ENCODE assay signal across 26 cellular contexts in genomic region chr9:87869082-87869481, GRCh38. TPM values are rescaled to one million over a fixed set of nuclear protein-coding genes. Genes with fewer than 3 reads are reported as not detected.
"Had no signal": no experiment of that assay in that cellular context is flagged by ENCODE, and none has a peak within 500 bp of the region (broad histone marks: within the 10 kb centered on the region; RNA-seq: fewer than 3 reads in every experiment).

No MANE protein-coding gene starts in this region.

- H3K27me3 ChIP-seq: body of pancreas, dorsolateral prefrontal cortex, gastrocnemius medialis, tibial artery, uterus had no signal

- H3K9me3 Mint-ChIP-seq: activated T-helper 17 cell treated with anti-CD3 and anti-CD28 coated beads, Interleukin-2, amount 50 U/mL, for 72 hours had no signal

- ATAC-seq: activated T-helper 17 cell treated with anti-CD3 and anti-CD28 coated beads, Interleukin-2, amount 50 U/mL, for 72 hours; body of pancreas; gastrocnemius medialis; left lobe of liver; stimulated activated naive CD8-positive, alpha-beta T cell treated with anti-CD3 and anti-CD28 coated beads, Interleukin-15, Interleukin-2, amounts not matched to agents 100 U/mL and 50 U/mL, for 24 hours had no signal

- H3K27me3 Mint-ChIP-seq: activated CD4-positive, alpha-beta T cell treated with anti-CD3 and anti-CD28 coated beads, Interleukin-2, amount 10 ng/mL, durations not matched to agents 7 days and 5 days had no signal

- H3K4me1 ChIP-seq: body of pancreas, gastrocnemius medialis, uterus had no signal

- H3K4me1 Mint-ChIP-seq: activated CD4-positive, alpha-beta T cell treated with anti-CD3 and anti-CD28 coated beads, Interleukin-2, amount 10 ng/mL, durations not matched to agents 7 days and 5 days had no signal

- H3K4me3 ChIP-seq: body of pancreas, dorsolateral prefrontal cortex, gastrocnemius medialis, tibial artery, uterus had no signal

- H3K4me3 Mint-ChIP-seq: activated CD4-positive, alpha-beta T cell treated with anti-CD3 and anti-CD28 coated beads, Interleukin-2, amount 10 ng/mL, durations not matched to agents 7 days and 5 days; activated naive CD8-positive, alpha-beta T cell treated with anti-CD3 and anti-CD28 coated beads, Interleukin-2, amount 10 ng/mL, durations not matched to agents 7 days and 5 days; activated T-helper 17 cell treated with anti-CD3 and anti-CD28 coated beads, Interleukin-2, amount 50 U/mL, for 72 hours had no signal

- H3K36me3 ChIP-seq: gastrocnemius medialis, tibial artery, uterus had no signal

- H3K36me3 Mint-ChIP-seq: activated naive CD8-positive, alpha-beta T cell treated with anti-CD3 and anti-CD28 coated beads, Interleukin-2, amount 10 ng/mL, durations not matched to agents 7 days and 5 days had no signal

- H3K27ac Mint-ChIP-seq: activated CD4-positive, alpha-beta T cell treated with anti-CD3 and anti-CD28 coated beads, Interleukin-2, amount 10 ng/mL, durations not matched to agents 7 days and 5 days; activated T-helper 17 cell treated with anti-CD3 and anti-CD28 coated beads, Interleukin-2, amount 50 U/mL, for 72 hours had no signal

- H3K9me3 ChIP-seq: body of pancreas, gastrocnemius medialis, tibial artery, uterus had no signal

- DNase-seq: activated CD4-positive, alpha-beta T cell treated with anti-CD3 and anti-CD28 coated beads, Interleukin-2, amount 10 ng/mL, durations not matched to agents 7 days and 5 days; activated naive CD4-positive, alpha-beta T cell; activated naive CD8-positive, alpha-beta T cell treated with anti-CD3 and anti-CD28 coated beads, Interleukin-2, amount 10 ng/mL, durations not matched to agents 7 days and 5 days; amygdala; body of pancreas; dorsolateral prefrontal cortex; gastrocnemius medialis; kidney; stimulated activated CD4-positive, alpha-beta T cell treated with anti-CD3 and anti-CD28 coated beads, Interleukin-2, amount 100 ng/mL, for 24 hours; stimulated activated naive CD8-positive, alpha-beta T cell treated with anti-CD3 and anti-CD28 coated beads, Interleukin-15, Interleukin-2, amounts not matched to agents 100 U/mL and 50 U/mL, for 24 hours; substantia nigra; T-helper 1 cell; T-helper 9 cell; tibial artery; uterus had no signal

- H3K27ac ChIP-seq: body of pancreas, dorsolateral prefrontal cortex, gastrocnemius medialis, tibial artery, uterus had no signal

RNA-seq across cellular contexts. Expression of gene SPATA31E1, which starts 13.6 kb away (rescaled TPM):
- total RNA-seq: activated CD4-positive, alpha-beta T cell treated with anti-CD3 and anti-CD28 coated beads, Interleukin-2, amount 10 ng/mL, durations not matched to agents 7 days and 5 days; activated CD8-positive, alpha-beta memory T cell treated with anti-CD3 and anti-CD28 coated beads for 36 hours; activated naive CD8-positive, alpha-beta T cell treated with anti-CD3 and anti-CD28 coated beads, Interleukin-2, amount 10 ng/mL, durations not matched to agents 7 days and 5 days; activated T-helper 17 cell treated with anti-CD3 and anti-CD28 coated beads, Interleukin-2, amount 50 U/mL, for 72 hours; body of pancreas; cardiac septum; gastrocnemius medialis; kidney; left lobe of liver; lung microvascular endothelial cell; myocyte; omental fat pad; progenitor cell of endocrine pancreas; skeletal muscle tissue; uterus had no signal
- polyA plus RNA-seq: esophagus, neural cell had no signal

RNA-seq across cellular contexts. Expression of gene SPATA31C1, which starts 48.7 kb away (rescaled TPM):
- total RNA-seq: activated CD4-positive, alpha-beta T cell treated with anti-CD3 and anti-CD28 coated beads, Interleukin-2, amount 10 ng/mL, durations not matched to agents 7 days and 5 days; activated CD8-positive, alpha-beta memory T cell treated with anti-CD3 and anti-CD28 coated beads for 36 hours; activated naive CD8-positive, alpha-beta T cell treated with anti-CD3 and anti-CD28 coated beads, Interleukin-2, amount 10 ng/mL, durations not matched to agents 7 days and 5 days; body of pancreas; cardiac septum; gastrocnemius medialis; kidney; left lobe of liver; lung microvascular endothelial cell; myocyte; omental fat pad; progenitor cell of endocrine pancreas; skeletal muscle tissue had no signal
- polyA plus RNA-seq: esophagus, neural cell had no signal
